ENCODE assay signal across 8 cellular contexts in the genomic region with DNA sequence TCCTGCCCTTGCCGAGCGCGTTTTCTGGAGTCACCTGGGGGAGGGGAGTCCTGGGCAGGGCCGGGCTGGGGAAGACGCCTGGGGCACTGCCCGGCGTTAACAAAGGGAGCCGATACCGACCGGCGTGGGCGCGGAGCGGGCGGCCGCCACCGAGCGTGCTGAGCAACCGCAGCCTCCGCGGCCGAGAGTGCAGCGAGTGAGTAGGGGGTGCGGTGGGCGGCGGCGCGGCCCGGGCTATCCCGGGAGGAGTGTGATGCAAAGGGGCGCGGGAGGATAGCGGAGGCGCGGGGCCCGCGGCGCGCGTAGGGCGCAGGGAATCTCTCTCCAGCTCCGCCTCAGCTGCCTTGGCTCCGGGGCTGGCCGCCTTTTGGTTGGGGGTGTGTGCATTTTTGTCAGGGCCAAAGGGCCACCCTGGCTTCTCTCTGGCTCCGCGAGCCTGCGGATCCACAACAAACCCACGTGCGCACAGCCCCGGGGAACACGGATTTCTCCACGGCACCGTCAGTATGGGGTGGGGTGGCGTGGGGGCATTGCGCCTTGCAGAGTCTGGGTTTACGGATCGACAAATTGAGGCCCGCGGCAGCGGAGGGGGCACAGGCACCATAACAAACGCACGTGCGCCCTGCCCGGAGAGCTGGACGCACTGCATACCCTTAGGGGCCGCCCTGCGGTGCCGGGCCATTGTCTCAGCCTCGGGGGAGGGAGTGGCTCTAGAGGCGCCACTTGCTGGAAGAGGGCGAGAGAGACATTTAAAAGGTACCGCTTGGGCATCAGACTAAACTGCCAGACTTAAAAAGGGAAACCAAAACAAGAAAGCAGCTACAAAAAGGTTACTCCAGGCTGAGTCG. TPM values are rescaled to one million over a fixed set of nuclear protein-coding genes. Genes with fewer than 3 reads are reported as not detected.
DNase-seq lines count a peak whose midpoint lies in the region; ATAC-seq, FAIRE-seq and TF ChIP-seq lines count a peak whose summit lies in the region.

No MANE protein-coding gene starts in this region.

- FAIRE-seq in RCC 7860 (lab: Jason Lieb, UNC) = no peak

- peak overlapping the region; percentile 95 for H3K27ac Mint-ChIP-seq in GM23338

- H3K4me3 ChIP-seq in GM23338 (peak overlapping the region; percentile 98), gastrocnemius medialis (peak overlapping the region; percentile 80 to 99 (median 93))

- H3K4me1 ChIP-seq in GM23338 (ENCODE audit: insufficient read depth) (peaks cover 28% of the 10 kb centered on the region), gastrocnemius medialis (peaks cover 27 to 33% of the 10 kb centered on the region in 2 donors)

- peaks cover 5% of the 10 kb centered on the region; the same call in 2 of the 3 replicates for H3K9me3 Mint-ChIP-seq in GM23338

- H3K4me3 Mint-ChIP-seq in GM23338 = peak overlapping the region; percentile 88

- intact Hi-C loops in gastrocnemius medialis (cut with DNase I; ENCODE audit: low total_unique reads) = loop anchor here (1.0 to 5.0 kb wide), 5 partner anchors 14 to 236 kb away; no protein-coding TSS in a partner anchor

- H3K36me3 ChIP-seq in GM23338 (ENCODE audit: insufficient read depth) (peaks cover 7% of the 10 kb centered on the region), gastrocnemius medialis (peaks cover 0 to 6% of the 10 kb centered on the region in 2 donors)

- in situ Hi-C loops in gastrocnemius medialis (cut with MboI; ENCODE audit: low sequenced_read_pairs in 4 of 4) = no loop called here

- H3K9me3 ChIP-seq in gastrocnemius medialis = no peaks in the 10 kb centered on the region

- H3K27ac ChIP-seq in GM23338 (ENCODE audit: low read depth) = peak overlapping the region; percentile 96
- peak overlapping the region; percentile 67 for H3K27ac ChIP-seq in angular gyrus (ENCODE audit: low read depth, low read length)
- peak overlapping the region; percentile 88 to 96 (median 93) for H3K27ac ChIP-seq in gastrocnemius medialis

- peaks cover 45% of the 10 kb centered on the region for H3K79me2 ChIP-seq in GM23338 (replicated peaks; ENCODE audit: insufficient read depth)

- peaks cover 23% of the 10 kb centered on the region for H3K4me1 Mint-ChIP-seq in GM23338

- peaks cover 14% of the 10 kb centered on the region; the same call in 1 of the 2 replicates for H3K27me3 ChIP-seq in GM23338 (ENCODE audit: insufficient read depth)
- no peaks in the 10 kb centered on the region for H3K27me3 ChIP-seq in gastrocnemius medialis

- DNase-seq in GM03348 (ENCODE audit: low spot score) (peak; percentile 45), GM23338 (ENCODE audit: low spot score) (peak; percentile 94), Kasumi-1 (lab: John Stamatoyannopoulos, UW) (peak; percentile 80 to 84), SW 1271 (lab: John Stamatoyannopoulos, UW) (peak; percentile 32 to 60), hypothalamus (lab: John Stamatoyannopoulos, UW) (peak in 26 of 51 donors; percentile 4 to 54 (median 28)), gastrocnemius medialis (peak; percentile 54 to 75), RCC 7860 (ENCODE audit: low spot score) (no peak)

- peaks cover 32% of the 10 kb centered on the region for H3K36me3 Mint-ChIP-seq in GM23338 (ENCODE audit: low read depth)

- peaks cover 17% of the 10 kb centered on the region for H3K27me3 Mint-ChIP-seq in GM23338 (ENCODE audit: insufficient read depth, low read depth, poor library complexity)

- peak overlapping the region; percentile 87 for H2AFZ ChIP-seq in GM23338

- peaks cover 15% of the 10 kb centered on the region for H4K20me1 ChIP-seq in GM23338 (replicated peaks; ENCODE audit: insufficient read depth)

- TF ChIP-seq POLR2A in gastrocnemius medialis (IDR thresholded peaks at IDR 0.05) = peak in 1 of 2 donors; percentile 21

- H3K9me2 ChIP-seq in GM23338 (ENCODE audit: insufficient read depth) = no peaks in the 10 kb centered on the region; the same call in 1 of the 2 replicates

- peaks cover 8% of the 10 kb centered on the region; the same call in 1 of the 2 replicates for H3F3A ChIP-seq in GM23338 (replicated peaks; ENCODE audit: low read depth)

- ATAC-seq in GM23338 = peak; percentile 79
- ATAC-seq in gastrocnemius medialis = peak; percentile 72 to 73

- peak overlapping the region; percentile 90 for H3K4me2 ChIP-seq in GM23338

- TF ChIP-seq CTCF in GM23338 (conservative IDR thresholded peaks at IDR 0.05; ENCODE audit: low read depth in 2 of 2) (peak in 1 of 2 experiments; percentile 35; a peak in 2 of 4 replicates), gastrocnemius medialis (IDR thresholded peaks at IDR 0.05 in 4 of 5, conservative IDR thresholded peaks at IDR 0.05 in 1 of 5) (peak in 3 of 5 experiments; percentile 14 to 36 (median 19))

TF ChIP-seq in GM23338, 12 proteins besides CTCF, POLR2A, EP300 and RAD21 (continues in another document):
- TF ChIP-seq STAT1 (IDR thresholded peaks at IDR 0.05; ENCODE audit: unreplicated experiment) = no peak
- TF ChIP-seq CREB1 (CRISPR knock-in tag; IDR thresholded peaks at IDR 0.05; ENCODE audit: low read depth) = no peak
- TF ChIP-seq, protein P1, sequence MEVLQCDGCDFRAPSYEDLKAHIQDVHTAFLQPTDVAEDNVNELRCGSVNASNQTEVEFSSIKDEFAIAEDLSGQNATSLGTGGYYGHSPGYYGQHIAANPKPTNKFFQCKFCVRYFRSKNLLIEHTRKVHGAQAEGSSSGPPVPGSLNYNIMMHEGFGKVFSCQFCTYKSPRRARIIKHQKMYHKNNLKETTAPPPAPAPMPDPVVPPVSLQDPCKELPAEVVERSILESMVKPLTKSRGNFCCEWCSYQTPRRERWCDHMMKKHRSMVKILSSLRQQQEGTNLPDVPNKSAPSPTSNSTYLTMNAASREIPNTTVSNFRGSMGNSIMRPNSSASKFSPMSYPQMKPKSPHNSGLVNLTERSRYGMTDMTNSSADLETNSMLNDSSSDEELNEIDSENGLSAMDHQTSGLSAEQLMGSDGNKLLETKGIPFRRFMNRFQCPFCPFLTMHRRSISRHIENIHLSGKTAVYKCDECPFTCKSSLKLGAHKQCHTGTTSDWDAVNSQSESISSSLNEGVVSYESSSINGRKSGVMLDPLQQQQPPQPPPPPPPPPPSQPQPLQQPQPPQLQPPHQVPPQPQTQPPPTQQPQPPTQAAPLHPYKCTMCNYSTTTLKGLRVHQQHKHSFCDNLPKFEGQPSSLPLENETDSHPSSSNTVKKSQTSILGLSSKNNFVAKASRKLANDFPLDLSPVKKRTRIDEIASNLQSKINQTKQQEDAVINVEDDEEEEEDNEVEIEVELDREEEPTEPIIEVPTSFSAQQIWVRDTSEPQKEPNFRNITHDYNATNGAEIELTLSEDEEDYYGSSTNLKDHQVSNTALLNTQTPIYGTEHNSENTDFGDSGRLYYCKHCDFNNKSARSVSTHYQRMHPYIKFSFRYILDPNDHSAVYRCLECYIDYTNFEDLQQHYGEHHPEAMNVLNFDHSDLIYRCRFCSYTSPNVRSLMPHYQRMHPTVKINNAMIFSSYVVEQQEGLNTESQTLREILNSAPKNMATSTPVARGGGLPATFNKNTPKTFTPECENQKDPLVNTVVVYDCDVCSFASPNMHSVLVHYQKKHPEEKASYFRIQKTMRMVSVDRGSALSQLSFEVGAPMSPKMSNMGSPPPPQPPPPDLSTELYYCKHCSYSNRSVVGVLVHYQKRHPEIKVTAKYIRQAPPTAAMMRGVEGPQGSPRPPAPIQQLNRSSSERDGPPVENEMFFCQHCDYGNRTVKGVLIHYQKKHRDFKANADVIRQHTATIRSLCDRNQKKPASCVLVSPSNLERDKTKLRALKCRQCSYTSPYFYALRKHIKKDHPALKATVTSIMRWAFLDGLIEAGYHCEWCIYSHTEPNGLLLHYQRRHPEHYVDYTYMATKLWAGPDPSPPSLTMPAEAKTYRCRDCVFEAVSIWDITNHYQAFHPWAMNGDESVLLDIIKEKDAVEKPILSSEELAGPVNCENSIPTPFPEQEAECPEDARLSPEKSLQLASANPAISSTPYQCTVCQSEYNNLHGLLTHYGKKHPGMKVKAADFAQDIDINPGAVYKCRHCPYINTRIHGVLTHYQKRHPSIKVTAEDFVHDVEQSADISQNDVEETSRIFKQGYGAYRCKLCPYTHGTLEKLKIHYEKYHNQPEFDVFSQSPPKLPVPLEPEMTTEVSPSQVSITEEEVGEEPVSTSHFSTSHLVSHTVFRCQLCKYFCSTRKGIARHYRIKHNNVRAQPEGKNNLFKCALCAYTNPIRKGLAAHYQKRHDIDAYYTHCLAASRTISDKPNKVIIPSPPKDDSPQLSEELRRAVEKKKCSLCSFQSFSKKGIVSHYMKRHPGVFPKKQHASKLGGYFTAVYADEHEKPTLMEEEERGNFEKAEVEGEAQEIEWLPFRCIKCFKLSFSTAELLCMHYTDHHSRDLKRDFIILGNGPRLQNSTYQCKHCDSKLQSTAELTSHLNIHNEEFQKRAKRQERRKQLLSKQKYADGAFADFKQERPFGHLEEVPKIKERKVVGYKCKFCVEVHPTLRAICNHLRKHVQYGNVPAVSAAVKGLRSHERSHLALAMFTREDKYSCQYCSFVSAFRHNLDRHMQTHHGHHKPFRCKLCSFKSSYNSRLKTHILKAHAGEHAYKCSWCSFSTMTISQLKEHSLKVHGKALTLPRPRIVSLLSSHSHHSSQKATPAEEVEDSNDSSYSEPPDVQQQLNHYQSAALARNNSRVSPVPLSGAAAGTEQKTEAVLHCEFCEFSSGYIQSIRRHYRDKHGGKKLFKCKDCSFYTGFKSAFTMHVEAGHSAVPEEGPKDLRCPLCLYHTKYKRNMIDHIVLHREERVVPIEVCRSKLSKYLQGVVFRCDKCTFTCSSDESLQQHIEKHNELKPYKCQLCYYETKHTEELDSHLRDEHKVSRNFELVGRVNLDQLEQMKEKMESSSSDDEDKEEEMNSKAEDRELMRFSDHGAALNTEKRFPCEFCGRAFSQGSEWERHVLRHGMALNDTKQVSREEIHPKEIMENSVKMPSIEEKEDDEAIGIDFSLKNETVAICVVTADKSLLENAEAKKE (CRISPR knock-in tag; IDR thresholded peaks at IDR 0.05) = no peak

RNA-seq across cellular contexts. Expression of a gene that starts 0.5 kb away (rescaled TPM):
- 51.6 and 65.1 TPM in 2 replicates for total RNA-seq in GM23338 (2014; rRNA removed; shearing (Covaris generic))
- 13.5 and 17.6 TPM in 2 replicates for polyA plus RNA-seq in GM23338 (2016; fragmentation: Nextera tagmentation; extraction: Ambion mirVana)
- total RNA-seq in gastrocnemius medialis = 10 to 100 TPM; 11.1 to 29.8 (median 18.6) TPM
